In genomic region chr19:44683434-44684210, GRCh38 we compare ENCODE assay signal across 19 cellular contexts. TPM values are rescaled to one million over a fixed set of nuclear protein-coding genes. Genes with fewer than 3 reads are reported as not detected.
"Had no signal": no experiment of that assay in that cellular context is flagged by ENCODE, and none has a peak within 500 bp of the region (broad histone marks: within the 10 kb centered on the region; RNA-seq: fewer than 3 reads in every experiment).

No MANE protein-coding gene starts in this region.

- H3K4me1 ChIP-seq: parathyroid adenoma, sigmoid colon had no signal

- H3K36me3 Mint-ChIP-seq: activated naive CD4-positive, alpha-beta T cell treated with anti-CD3 and anti-CD28 coated beads, Interleukin-2, amount 10 ng/mL, durations not matched to agents 7 days and 5 days; mesothelial cell of epicardium had no signal

- H3K4me3 Mint-ChIP-seq: activated naive CD4-positive, alpha-beta T cell treated with anti-CD3 and anti-CD28 coated beads, Interleukin-2, amount 10 ng/mL, durations not matched to agents 7 days and 5 days; mesothelial cell of epicardium; neural crest cell had no signal

- H3K9me3 ChIP-seq: colonic mucosa, esophagus squamous epithelium, sigmoid colon, spleen, stomach, thoracic aorta had no signal

- ATAC-seq: activated CD4-positive, CD25-positive, alpha-beta regulatory T cell treated with anti-CD3 and anti-CD28 coated beads, Interleukin-2, amount 50 U/mL, for 24 hours had no signal

- H3K9ac ChIP-seq: parathyroid adenoma had no signal

- H3K4me3 ChIP-seq: colonic mucosa, esophagus squamous epithelium, sigmoid colon, spleen, stomach, thoracic aorta had no signal

- FAIRE-seq: kidney had no signal

- H2AFZ ChIP-seq: parathyroid adenoma had no signal

- H3K27me3 ChIP-seq: colonic mucosa, esophagus squamous epithelium, stomach had no signal

- H3K79me2 ChIP-seq: parathyroid adenoma had no signal

- H3K36me3 ChIP-seq: colonic mucosa, spleen had no signal

- DNase-seq: activated CD4-positive, alpha-beta T cell treated with anti-CD3 and anti-CD28 coated beads, Interleukin-2, amount 50 U/mL, for 48 hours; activated naive CD4-positive, alpha-beta T cell treated with anti-CD3 and anti-CD28 coated beads, Interleukin-2, amount 10 ng/mL, durations not matched to agents 7 days and 5 days; activated T-cell treated with anti-CD3 and anti-CD28 coated beads, Interleukin-2, amount 50 U/mL, for 1 hour; colonic mucosa; esophagus squamous epithelium; glutamatergic neuron; hypothalamus; kidney; sigmoid colon; spleen; stomach had no signal

- H3K27ac ChIP-seq: parathyroid adenoma, thoracic aorta had no signal

- H3K9me3 Mint-ChIP-seq: activated naive CD4-positive, alpha-beta T cell treated with anti-CD3 and anti-CD28 coated beads, Interleukin-2, amount 10 ng/mL, durations not matched to agents 7 days and 5 days; mesothelial cell of epicardium; neural crest cell had no signal

- H3K27ac Mint-ChIP-seq: activated naive CD4-positive, alpha-beta T cell treated with anti-CD3 and anti-CD28 coated beads, Interleukin-2, amount 10 ng/mL, durations not matched to agents 7 days and 5 days; mesothelial cell of epicardium had no signal

RNA-seq across cellular contexts. Expression of gene CEACAM16, which starts 15.3 kb away (rescaled TPM):
- total RNA-seq: cardiac septum, esophagus squamous epithelium, kidney, mesothelial cell of epicardium, neural crest cell, sigmoid colon, spleen, stomach, thoracic aorta, urinary bladder had no signal
- polyA plus RNA-seq: liver, sigmoid colon, spleen, stomach, urinary bladder had no signal
